8 cellular contexts compared by ENCODE assay signal in genomic region chrX:134999469-134999868, GRCh38. TPM values are rescaled to one million over a fixed set of nuclear protein-coding genes. Genes with fewer than 3 reads are reported as not detected.
A peak's percentile ranks its signal among the peaks of the same experiment; 100 is the strongest.
DNase-seq lines count a peak whose midpoint lies in the region; ATAC-seq and TF ChIP-seq lines count a peak whose summit lies in the region.

No MANE protein-coding gene starts in this region.

- H3K27me3 ChIP-seq in KMS-11 (ENCODE audit: insufficient read depth, low read depth): no peaks in the 10 kb centered on the region
- no peaks in the 10 kb centered on the region for H3K27me3 ChIP-seq in SJSA1 (replicated peaks)
- no peaks in the 10 kb centered on the region for H3K27me3 ChIP-seq in CD4-positive, alpha-beta T cell (ENCODE audit: control insufficient read depth, insufficient read depth, low read length)
- H3K27me3 ChIP-seq in MG63: no peaks in the 10 kb centered on the region

- H3K4me1 Mint-ChIP-seq in type B pancreatic cell (ENCODE audit: unreplicated experiment): peaks cover 4% of the 10 kb centered on the region
- peaks cover 14% of the 10 kb centered on the region for H3K4me1 Mint-ChIP-seq in CD4-positive, alpha-beta T cell (ENCODE audit: low read depth)

- no peaks in the 10 kb centered on the region for H4K20me1 ChIP-seq in KMS-11 (ENCODE audit: insufficient read depth)

- H3K27ac ChIP-seq in KMS-11: no peak overlapping the region
- 0 out of 2 replicates have a peak overlapping the region, but pooled peaks have one; percentile 49 for H3K27ac ChIP-seq in SJSA1
- no peak overlapping the region for H3K27ac ChIP-seq in CD4-positive, alpha-beta T cell (ENCODE audit: low read depth, low read length)

- no peaks in the 10 kb centered on the region for H3K9me3 ChIP-seq in SJSA1 (replicated peaks)
- H3K9me3 ChIP-seq in CD4-positive, alpha-beta T cell (ENCODE audit: control insufficient read depth, low read length): no peaks in the 10 kb centered on the region
- H3K9me3 ChIP-seq in MG63: no peaks in the 10 kb centered on the region

- DNase-seq in DMS53 (lab: John Stamatoyannopoulos, UW): peak; percentile 69
- peak in 1 of 2 experiments; percentile 42 for DNase-seq in SJSA1 (ENCODE audit: low read depth in 1 of 2, low spot score in 2 of 2)
- peak; percentile 20 for DNase-seq in glomerular visceral epithelial cell (ENCODE audit: extremely low spot score)
- DNase-seq in type B pancreatic cell (ENCODE audit: extremely low spot score, unreplicated experiment): no peak
- DNase-seq in amygdala (lab: John Stamatoyannopoulos, UW): no peak
- no peak for DNase-seq in CD4-positive, alpha-beta T cell
- no peak for DNase-seq in MG63

- no peaks in the 10 kb centered on the region for H3K36me3 Mint-ChIP-seq in type B pancreatic cell
- H3K36me3 Mint-ChIP-seq in CD4-positive, alpha-beta T cell (ENCODE audit: low read depth): no peaks in the 10 kb centered on the region

- H3K4me2 ChIP-seq in KMS-11: no peak overlapping the region

- H3K27ac Mint-ChIP-seq in type B pancreatic cell: no peak overlapping the region
- H3K27ac Mint-ChIP-seq in CD4-positive, alpha-beta T cell: no peak overlapping the region

- TF ChIP-seq CTCF in KMS-11 (conservative IDR thresholded peaks at IDR 0.05; ENCODE audit: low read depth, low read length) (peak; percentile 47), type B pancreatic cell (conservative IDR thresholded peaks at IDR 0.05) (peak; percentile 66)
- no peak for TF ChIP-seq CTCF in CD4-positive, alpha-beta T cell (IDR thresholded peaks at IDR 0.05)

- H3K9me3 Mint-ChIP-seq in type B pancreatic cell: no peaks in the 10 kb centered on the region
- H3K9me3 Mint-ChIP-seq in CD4-positive, alpha-beta T cell: no peaks in the 10 kb centered on the region

- H3K4me3 Mint-ChIP-seq in type B pancreatic cell: no peak overlapping the region
- no peak overlapping the region for H3K4me3 Mint-ChIP-seq in CD4-positive, alpha-beta T cell

- CTCF ChIA-PET in CD4-positive, alpha-beta T cell (lab: Charles Lee): interaction anchor here (1.0 kb wide), 1 partner anchor 24 kb away, joined by 3 read pairs; no protein-coding TSS in a partner anchor

- H3K79me2 ChIP-seq in KMS-11 (ENCODE audit: insufficient read depth, low read depth): no peaks in the 10 kb centered on the region

- POLR2A ChIA-PET in CD4-positive, alpha-beta T cell (lab: Charles Lee): interaction anchor here (1.5 kb wide), 1 partner anchor 15 kb away, joined by 3 read pairs; no protein-coding TSS in a partner anchor

- intact Hi-C loops in CD4-positive, alpha-beta T cell (cut with DNase I, micrococcal nuclease): no loop called here

- no peak overlapping the region for H2AFZ ChIP-seq in KMS-11 (ENCODE audit: low read depth)

- no peak overlapping the region for H3K9ac ChIP-seq in KMS-11

- H3K4me3 ChIP-seq in KMS-11 (IDR thresholded peaks at IDR 0.05; ENCODE audit: insufficient read depth, low read depth, low read length) (no peak overlapping the region), SJSA1 (no peak overlapping the region), MG63 (no peak overlapping the region)

- no peaks in the 10 kb centered on the region for H3K27me3 Mint-ChIP-seq in type B pancreatic cell
- H3K27me3 Mint-ChIP-seq in CD4-positive, alpha-beta T cell: no peaks in the 10 kb centered on the region

- H3K4me1 ChIP-seq in KMS-11 (ENCODE audit: low read depth, poor library complexity, severe bottlenecking) (no peaks in the 10 kb centered on the region), SJSA1 (replicated peaks) (peaks cover 24% of the 10 kb centered on the region)

- H3K36me3 ChIP-seq in KMS-11 (ENCODE audit: insufficient read depth) (no peaks in the 10 kb centered on the region), SJSA1 (no peaks in the 10 kb centered on the region), MG63 (no peaks in the 10 kb centered on the region; the same call in 1 of the 2 replicates)

- no peak for ATAC-seq in CD4-positive, alpha-beta T cell (ENCODE audit: poor library complexity)

RNA-seq across cellular contexts. Expression of gene SMIM10, which starts 8.7 kb away (rescaled TPM):
- 10.7 and 13.2 TPM in 2 replicates for total RNA-seq in SJSA1 (2014; rRNA removed; shearing (Covaris generic))
- total RNA-seq in type B pancreatic cell (ENCODE audit: low replicate concordance): 0.64 and 0.65 TPM in 2 replicates
- not detected for total RNA-seq in CD4-positive, alpha-beta T cell
- 12.0 and 44.9 TPM in 2 replicates for total RNA-seq in MG63 (2014; rRNA removed; shearing (Covaris generic); ENCODE audit: low replicate concordance)

RNA-seq across cellular contexts. Expression of gene RTL8B, which starts 22.9 kb away (rescaled TPM):
- total RNA-seq in SJSA1 (2014; rRNA removed; shearing (Covaris generic)): 8.9 and 14.8 TPM in 2 replicates
- 13.9 and 14.2 TPM in 2 replicates for total RNA-seq in type B pancreatic cell (ENCODE audit: low replicate concordance)
- total RNA-seq in CD4-positive, alpha-beta T cell: under 1 TPM in 1 of 2 experiments, not detected in 1; 0.22 TPM
- total RNA-seq in MG63 (2014; rRNA removed; shearing (Covaris generic); ENCODE audit: low replicate concordance): 5.8 and 7.0 TPM in 2 replicates

RNA-seq across cellular contexts. Expression of gene RTL8C, which starts 32.7 kb away (rescaled TPM):
- 87.1 and 87.9 TPM in 2 replicates for total RNA-seq in SJSA1 (2014; rRNA removed; shearing (Covaris generic))
- 90.6 and 109 TPM in 2 replicates for total RNA-seq in type B pancreatic cell (ENCODE audit: low replicate concordance)
- 1 to 10 TPM; 6.5 to 8.5 TPM for total RNA-seq in CD4-positive, alpha-beta T cell
- total RNA-seq in MG63 (2014; rRNA removed; shearing (Covaris generic); ENCODE audit: low replicate concordance): 13.3 and 32.0 TPM in 2 replicates

RNA-seq across cellular contexts. Expression of gene RTL8A, which starts 52.5 kb away (rescaled TPM):
- 9.4 and 11.8 TPM in 2 replicates for total RNA-seq in SJSA1 (2014; rRNA removed; shearing (Covaris generic))
- total RNA-seq in type B pancreatic cell (ENCODE audit: low replicate concordance): 48.7 and 54.5 TPM in 2 replicates
- total RNA-seq in CD4-positive, alpha-beta T cell: 10 to 100 TPM; 11.1 to 12.4 TPM
- total RNA-seq in MG63 (2014; rRNA removed; shearing (Covaris generic); ENCODE audit: low replicate concordance): 1.4 and 2.4 TPM in 2 replicates

Comparison
In these comparisons a context has a peak if more than half of its experiments do, and no peak if none do; other contexts are left out.
1. DNase-seq: peak in DMS53 (single experiment) and glomerular visceral epithelial cell (single experiment); none in type B pancreatic cell (single experiment), amygdala (0 of 56), CD4-positive, alpha-beta T cell (0 of 10) and MG63 (single experiment).